Comparison of ENCODE assay signal across 8 cellular contexts in genomic region chr2:126664234-126664633, GRCh38. TPM values are rescaled to one million over a fixed set of nuclear protein-coding genes. Genes with fewer than 3 reads are reported as not detected.
DNase-seq lines count a peak whose midpoint lies in the region; ATAC-seq lines count a peak whose summit lies in the region.

No MANE protein-coding gene starts in this region.

- DNase-seq in stimulated activated CD4-positive, alpha-beta T cell treated with anti-CD3 and anti-CD28 coated beads, Interleukin-4, amount 100 ng/mL, for 24 hours: peak; percentile 43
- DNase-seq in stimulated activated CD4-positive, alpha-beta T cell treated with anti-CD3 and anti-CD28 coated beads, Interleukin-2, amount 100 ng/mL, for 48 hours: no peak
- DNase-seq in NOMO-1 treated with dmso at 0.1 percent for 144 hours (lab: John Stamatoyannopoulos, UW; ENCODE audit: unreplicated experiment) (no peak), NCI-H2029 treated with DMSO at 0.1 percent for 48 hours (lab: John Stamatoyannopoulos, UW) (no peak), NCI-H524 treated with DMSO at 0.1 percent for 48 hours (lab: John Stamatoyannopoulos, UW) (no peak), caudate nucleus (lab: John Stamatoyannopoulos, UW) (no peak)

- ATAC-seq in HG03039 (IDR thresholded peaks at IDR 0.05; ENCODE audit: unreplicated experiment): peak; percentile 49
- peak; percentile 34 for ATAC-seq in activated T-helper 17 cell treated with anti-CD3 and anti-CD28 coated beads, Interleukin-2, amount 50 U/mL, for 72 hours (replicated peaks)

- no peaks in the 10 kb centered on the region for H3K27me3 Mint-ChIP-seq in activated T-helper 17 cell treated with anti-CD3 and anti-CD28 coated beads, Interleukin-2, amount 50 U/mL, for 72 hours

- peak overlapping the region; percentile 99 for H3K4me3 Mint-ChIP-seq in activated T-helper 17 cell treated with anti-CD3 and anti-CD28 coated beads, Interleukin-2, amount 50 U/mL, for 72 hours

- no peaks in the 10 kb centered on the region for H3K9me3 Mint-ChIP-seq in activated T-helper 17 cell treated with anti-CD3 and anti-CD28 coated beads, Interleukin-2, amount 50 U/mL, for 72 hours

- peaks cover 60% of the 10 kb centered on the region for H3K4me1 Mint-ChIP-seq in activated T-helper 17 cell treated with anti-CD3 and anti-CD28 coated beads, Interleukin-2, amount 50 U/mL, for 72 hours

- H3K27ac ChIP-seq in caudate nucleus (ENCODE audit: low read depth, low read length): no peak overlapping the region

- peak overlapping the region; percentile 98 for H3K27ac Mint-ChIP-seq in activated T-helper 17 cell treated with anti-CD3 and anti-CD28 coated beads, Interleukin-2, amount 50 U/mL, for 72 hours

- peaks cover 77% of the 10 kb centered on the region for H3K36me3 Mint-ChIP-seq in activated T-helper 17 cell treated with anti-CD3 and anti-CD28 coated beads, Interleukin-2, amount 50 U/mL, for 72 hours (ENCODE audit: low read depth)

RNA-seq across cellular contexts. Expression of gene GYPC, which starts 8.3 kb away (rescaled TPM):
- 100 to 1,000 TPM; 115 to 123 TPM for total RNA-seq in activated T-helper 17 cell treated with anti-CD3 and anti-CD28 coated beads, Interleukin-2, amount 50 U/mL, for 72 hours
